In genomic region chr14:20642770-20643169, GRCh38 we compare ENCODE assay signal across 7 cellular contexts. TPM values are rescaled to one million over a fixed set of nuclear protein-coding genes. Genes with fewer than 3 reads are reported as not detected.
"Had no signal": no experiment of that assay in that cellular context is flagged by ENCODE, and none has a peak within 500 bp of the region (broad histone marks: within the 10 kb centered on the region; RNA-seq: fewer than 3 reads in every experiment).

No MANE protein-coding gene starts in this region.

RNA-seq across cellular contexts. Expression of gene OR6S1, which starts 1.3 kb away (rescaled TPM):
- total RNA-seq: GM23338, H1, H9, HepG2, HFFc6, HT1080 had no signal
- polyA plus RNA-seq: GM23338, H1, IgD-negative memory B cell had no signal

RNA-seq across cellular contexts. Expression of gene RNASE4, which starts 41.6 kb away (rescaled TPM):
- total RNA-seq: H9 had no signal

RNA-seq across cellular contexts. Expression of gene RNASE12, which starts 51.6 kb away (rescaled TPM):
- total RNA-seq: GM23338, H1, H9, HepG2, HFFc6, HT1080 had no signal
- polyA plus RNA-seq: GM23338, H1, HepG2, IgD-negative memory B cell had no signal

RNA-seq across cellular contexts. Expression of gene RNASE11, which starts 55.0 kb away (rescaled TPM):
- total RNA-seq: GM23338, H1, H9, HepG2, HFFc6, HT1080 had no signal
- polyA plus RNA-seq: GM23338, H1, HepG2, IgD-negative memory B cell had no signal
